1 cellular context compared by ENCODE assay signal in genomic region chr17:48026503-48027321, GRCh38.
TF ChIP-seq lines count a peak whose summit lies in the region.

No MANE protein-coding gene starts in this region.

TF ChIP-seq in SK-N-SH, 30 proteins besides CTCF, POLR2A, EP300 and RAD21 (continued from another document):
- TF ChIP-seq, protein P1, sequence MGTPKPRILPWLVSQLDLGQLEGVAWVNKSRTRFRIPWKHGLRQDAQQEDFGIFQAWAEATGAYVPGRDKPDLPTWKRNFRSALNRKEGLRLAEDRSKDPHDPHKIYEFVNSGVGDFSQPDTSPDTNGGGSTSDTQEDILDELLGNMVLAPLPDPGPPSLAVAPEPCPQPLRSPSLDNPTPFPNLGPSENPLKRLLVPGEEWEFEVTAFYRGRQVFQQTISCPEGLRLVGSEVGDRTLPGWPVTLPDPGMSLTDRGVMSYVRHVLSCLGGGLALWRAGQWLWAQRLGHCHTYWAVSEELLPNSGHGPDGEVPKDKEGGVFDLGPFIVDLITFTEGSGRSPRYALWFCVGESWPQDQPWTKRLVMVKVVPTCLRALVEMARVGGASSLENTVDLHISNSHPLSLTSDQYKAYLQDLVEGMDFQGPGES (IDR thresholded peaks at IDR 0.05; ENCODE audit: low read depth, low read length) = no peak
- TF ChIP-seq FOXM1 (IDR thresholded peaks at IDR 0.05; ENCODE audit: low read depth) (no peak), CHD2 (IDR thresholded peaks at IDR 0.05; ENCODE audit: low read length, partially characterized antibody) (peak; percentile 83), POLR2AphosphoS5 (IDR thresholded peaks at IDR 0.05; ENCODE audit: low read depth, low read length) (0 out of 2 replicates have a peak, but pooled peaks have one; percentile 22), RCOR1 (IDR thresholded peaks at IDR 0.05; ENCODE audit: low read length) (peak; percentile 81), NRF1 (IDR thresholded peaks at IDR 0.05; ENCODE audit: low read depth, low read length) (0 out of 2 replicates have a peak, but pooled peaks have one; percentile 30)
TF ChIP-seq in SK-N-SH: peak in this region for 9.
